10 cellular contexts compared by ENCODE assay signal in genomic region chr1:149916927-149917310, GRCh38. TPM values are rescaled to one million over a fixed set of nuclear protein-coding genes. Genes with fewer than 3 reads are reported as not detected.
DNase-seq lines count a peak whose midpoint lies in the region; ATAC-seq and TF ChIP-seq lines count a peak whose summit lies in the region.
"Had no signal": no experiment of that assay in that cellular context is flagged by ENCODE, and none has a peak within 500 bp of the region (broad histone marks: within the 10 kb centered on the region; RNA-seq: fewer than 3 reads in every experiment).

No MANE protein-coding gene starts in this region.

- peak overlapping the region; percentile 79 for H3K4me3 Mint-ChIP-seq in activated CD4-positive, alpha-beta memory T cell treated with anti-CD3 and anti-CD28 coated beads for 36 hours
- H3K4me3 Mint-ChIP-seq: dendritic cell treated with granulocyte-macrophage colony-stimulating factor and Interleukin-4, amounts not matched to agents 40 ng/mL and 50 ng/mL, for 4 days had no signal

- no peaks in the 10 kb centered on the region for H3K36me3 ChIP-seq in hepatocyte (replicated peaks; ENCODE audit: insufficient read depth, low read depth)
- H3K36me3 ChIP-seq in spleen, result peaks cover 0 to 9% (median 1%) of the 10 kb centered on the region in 6 donors
- H3K36me3 ChIP-seq in MG63, result peaks cover 7% of the 10 kb centered on the region; the same call in 1 of the 2 replicates
- H3K36me3 ChIP-seq: pancreas had no signal

- no peaks in the 10 kb centered on the region for H3K27me3 Mint-ChIP-seq in activated CD4-positive, alpha-beta memory T cell treated with anti-CD3 and anti-CD28 coated beads for 36 hours

- H3K27me3 ChIP-seq in hepatocyte (no peaks in the 10 kb centered on the region), spleen (replicated peaks in 1 of 7) (peaks cover 0 to 26% (median 8%) of the 10 kb centered on the region in 7 donors), MG63 (no peaks in the 10 kb centered on the region)
- H3K27me3 ChIP-seq: pancreas had no signal

- POLR2A ChIA-PET in activated CD4-positive, alpha-beta memory T cell treated with anti-CD3 and anti-CD28 coated beads for 36 hours (lab: Charles Lee), result interaction anchor here (1.7 kb wide), 1 partner anchor 29 kb away, joined by 8 read pairs; a partner anchor contains a TSS

- H3K4me2 ChIP-seq in hepatocyte, result peak overlapping the region; percentile 92

- no peaks in the 10 kb centered on the region for H3K9me2 ChIP-seq in hepatocyte (replicated peaks; ENCODE audit: insufficient read depth)

- peak overlapping the region; percentile 89 for H2AFZ ChIP-seq in hepatocyte

- no peak for TF ChIP-seq POLR2A in spleen (IDR thresholded peaks at IDR 0.05)

- CTCF ChIA-PET in activated CD4-positive, alpha-beta memory T cell treated with anti-CD3 and anti-CD28 coated beads for 36 hours (lab: Charles Lee), result no interaction called here

- H3K27ac ChIP-seq in hepatocyte (no peak overlapping the region), spleen (peak overlapping the region in 1 of 8 donors; percentile 12)
- H3K27ac ChIP-seq: pancreas had no signal

- 12% methylated on average over 6 of the region's 11 CpGs for WGBS in hepatocyte (ENCODE audit: low lambda C conversion rate, missing lambda C conversion rate)
- WGBS in spleen, 5 donors, result 3 to 10% (median 4%) methylated on average over 11 of the region's 11 CpGs

- H3K4me1 Mint-ChIP-seq in activated CD4-positive, alpha-beta memory T cell treated with anti-CD3 and anti-CD28 coated beads for 36 hours (ENCODE audit: low read depth), result peaks cover 29% of the 10 kb centered on the region

- no peaks in the 10 kb centered on the region for H3K79me2 ChIP-seq in hepatocyte

- H3K4me1 ChIP-seq in hepatocyte (ENCODE audit: insufficient read depth) (peaks cover 8% of the 10 kb centered on the region), spleen (peaks cover 0 to 30% (median 23%) of the 10 kb centered on the region in 6 donors)
- H3K4me1 ChIP-seq: pancreas had no signal

- no peak overlapping the region for H3K27ac Mint-ChIP-seq in activated CD4-positive, alpha-beta memory T cell treated with anti-CD3 and anti-CD28 coated beads for 36 hours
- H3K27ac Mint-ChIP-seq: dendritic cell treated with granulocyte-macrophage colony-stimulating factor and Interleukin-4, amounts not matched to agents 40 ng/mL and 50 ng/mL, for 4 days had no signal

- H4K20me1 ChIP-seq in hepatocyte (ENCODE audit: insufficient read depth, poor library complexity, severe bottlenecking), result no peaks in the 10 kb centered on the region

- H3K9me3 ChIP-seq in hepatocyte (ENCODE audit: low read depth) (no peaks in the 10 kb centered on the region), spleen (no peaks in the 10 kb centered on the region), MG63 (no peaks in the 10 kb centered on the region)
- H3K9me3 ChIP-seq: pancreas had no signal

- TF ChIP-seq CTCF in hepatocyte (IDR thresholded peaks at IDR 0.05; ENCODE audit: poor library complexity) (no peak), spleen (IDR thresholded peaks at IDR 0.05 in 8 of 11, conservative IDR thresholded peaks at IDR 0.05 in 3 of 11) (no peak)

- intact Hi-C loops in activated CD4-positive, alpha-beta memory T cell treated with anti-CD3 and anti-CD28 coated beads for 36 hours (cut with micrococcal nuclease), result no loop called here
- intact Hi-C loops in spleen (cut with DNase I; ENCODE audit: low total_unique reads), result no loop called here

- peak in 2 of 3 experiments; percentile 19 to 53 for DNase-seq in NCI-H1417 (lab: John Stamatoyannopoulos, UW)
- DNase-seq in NCI-H1417 treated with DMSO at 0.1 percent for 48 hours (lab: John Stamatoyannopoulos, UW), result no peak
- DNase-seq in activated CD4-positive, alpha-beta memory T cell treated with anti-CD3 and anti-CD28 coated beads for 36 hours, result no peak
- DNase-seq in hepatocyte (ENCODE audit: low spot score), result no peak
- no peak for DNase-seq in spleen
- no peak for DNase-seq in MG63
- DNase-seq in putamen (ENCODE audit: low spot score), result no peak
- DNase-seq: pancreas had no signal

- H3K9me3 Mint-ChIP-seq in activated CD4-positive, alpha-beta memory T cell treated with anti-CD3 and anti-CD28 coated beads for 36 hours, result no peaks in the 10 kb centered on the region
- H3K9me3 Mint-ChIP-seq: dendritic cell treated with granulocyte-macrophage colony-stimulating factor and Interleukin-4, amounts not matched to agents 40 ng/mL and 50 ng/mL, for 4 days had no signal

- H3K4me3 ChIP-seq in hepatocyte, result no peak overlapping the region
- H3K4me3 ChIP-seq in spleen, result peak overlapping the region in 5 of 8 donors; percentile 5 to 75 (median 40)
- H3K4me3 ChIP-seq in MG63, result no peak overlapping the region

- H3K36me3 Mint-ChIP-seq in activated CD4-positive, alpha-beta memory T cell treated with anti-CD3 and anti-CD28 coated beads for 36 hours, result peaks cover 8% of the 10 kb centered on the region

- no peak for ATAC-seq in HG02885 (IDR thresholded peaks at IDR 0.05; ENCODE audit: poor library complexity, unreplicated experiment)

RNA-seq across cellular contexts. Expression of gene SV2A, which starts 0.7 kb away (rescaled TPM):
- total RNA-seq in activated CD4-positive, alpha-beta memory T cell treated with anti-CD3 and anti-CD28 coated beads for 36 hours, result 1 to 10 TPM; 9.6 to 9.8 TPM
- 4.5 and 5.0 TPM in 2 replicates for total RNA-seq in hepatocyte
- 5.5 and 8.9 TPM in 2 replicates for polyA plus RNA-seq in hepatocyte
- total RNA-seq in spleen, result 1 to 10 TPM; 1.1 to 3.7 (median 2.5) TPM
- under 1 TPM; 0.43 to 0.90 (median 0.64) TPM for polyA plus RNA-seq in spleen
- 0.16 TPM in 1 of 2 replicates, not detected in the other for total RNA-seq in MG63 (2014; rRNA removed; shearing (Covaris generic); ENCODE audit: low replicate concordance)

RNA-seq across cellular contexts. Expression of gene SF3B4, which starts 10.7 kb away (rescaled TPM):
- 10 to 100 TPM; 72.7 to 75.7 TPM for total RNA-seq in activated CD4-positive, alpha-beta memory T cell treated with anti-CD3 and anti-CD28 coated beads for 36 hours
- 16.8 and 23.3 TPM in 2 replicates for total RNA-seq in hepatocyte
- polyA plus RNA-seq in hepatocyte, result 58.6 and 68.0 TPM in 2 replicates
- total RNA-seq in spleen, result 10 to 100 TPM; 17.6 to 43.8 (median 40.5) TPM
- polyA plus RNA-seq in spleen, result 10 to 100 TPM; 19.7 to 27.8 (median 24.6) TPM
- 35.9 and 42.3 TPM in 2 replicates for total RNA-seq in MG63 (2014; rRNA removed; shearing (Covaris generic); ENCODE audit: low replicate concordance)

RNA-seq across cellular contexts. Expression of gene BOLA1, which starts 17.6 kb away (rescaled TPM):
- 10 to 100 TPM; 27.9 to 29.6 TPM for total RNA-seq in activated CD4-positive, alpha-beta memory T cell treated with anti-CD3 and anti-CD28 coated beads for 36 hours
- total RNA-seq in hepatocyte (8.5 and 16.1 TPM in 2 replicates), spleen (10 to 100 TPM in 6 of 7 donors, 1 to 10 TPM in 1; 8.3 to 22.6 (median 14.7) TPM)
- polyA plus RNA-seq in hepatocyte (19.0 and 20.6 TPM in 2 replicates), spleen (10 to 100 TPM; 27.1 to 34.6 (median 33.9) TPM)
- 9.5 and 33.3 TPM in 2 replicates for total RNA-seq in MG63 (2014; rRNA removed; shearing (Covaris generic); ENCODE audit: low replicate concordance)

RNA-seq across cellular contexts. Expression of gene MTMR11, which starts 19.8 kb away (rescaled TPM):
- 1 to 10 TPM; 1.7 to 2.2 TPM for total RNA-seq in activated CD4-positive, alpha-beta memory T cell treated with anti-CD3 and anti-CD28 coated beads for 36 hours
- total RNA-seq in hepatocyte (34.8 and 37.0 TPM in 2 replicates), spleen (10 to 100 TPM in 2 of 7 donors, 1 to 10 TPM in 5; 4.4 to 16.2 (median 6.6) TPM)
- polyA plus RNA-seq in hepatocyte (34.0 and 40.2 TPM in 2 replicates), spleen (1 to 10 TPM; 1.4 to 3.3 (median 2.1) TPM)
- total RNA-seq in MG63 (2014; rRNA removed; shearing (Covaris generic); ENCODE audit: low replicate concordance), result 0.35 and 3.0 TPM in 2 replicates

Comparison
In these comparisons a context has a peak if more than half of its experiments do, and no peak if none do; other contexts are left out.
1. DNase-seq: peak in NCI-H1417 (2 of 3); none in NCI-H1417 treated with DMSO at 0.1 percent for 48 hours (single experiment), activated CD4-positive, alpha-beta memory T cell treated with anti-CD3 and anti-CD28 coated beads for 36 hours (single experiment), hepatocyte (single experiment), spleen (single experiment), MG63 (single experiment) and putamen (single experiment).
2. H3K4me3 ChIP-seq: peak in spleen (5 of 8); none in hepatocyte (single experiment) and MG63 (single experiment).